In the genomic region with DNA sequence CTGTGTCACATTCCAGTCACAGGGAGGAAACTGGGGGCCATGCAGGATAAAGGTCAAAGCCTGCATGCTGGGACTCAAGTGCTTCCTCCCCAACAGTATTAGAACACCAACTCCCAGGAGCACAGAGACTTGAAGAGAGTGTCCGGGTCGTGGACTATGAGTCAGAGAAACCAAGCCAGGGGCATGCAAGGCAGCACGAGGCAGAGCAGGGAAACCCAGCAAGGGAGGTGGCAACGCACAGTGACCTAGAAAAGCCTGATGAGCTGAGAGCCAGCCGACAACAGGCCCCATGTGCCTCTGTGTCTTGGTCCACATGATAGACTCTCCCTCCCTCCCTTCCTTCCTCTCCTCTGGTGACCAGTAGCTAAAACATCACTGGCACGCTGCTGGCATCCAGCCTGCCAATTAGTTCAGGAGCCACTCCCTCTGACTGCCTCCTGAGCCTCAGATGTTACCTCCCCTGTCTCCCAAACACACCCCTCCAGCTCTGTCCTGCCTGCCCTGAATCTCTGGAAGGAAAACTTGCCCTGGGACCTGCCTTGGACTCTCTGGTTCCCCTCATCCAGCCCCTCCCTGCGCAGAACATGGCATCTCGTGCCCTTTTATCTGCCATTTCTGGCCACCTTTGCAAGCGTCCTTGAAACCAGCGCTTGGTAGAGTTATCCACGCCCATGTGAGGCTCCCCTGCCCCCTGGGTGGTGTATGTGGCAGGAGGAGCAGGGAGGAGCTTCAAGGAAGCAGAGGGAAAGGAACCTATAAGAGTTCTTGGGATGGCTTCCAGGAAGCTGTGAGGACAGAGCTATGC, we compare ENCODE assay signal across 12 cellular contexts. TPM values are rescaled to one million over a fixed set of nuclear protein-coding genes. Genes with fewer than 3 reads are reported as not detected.
A peak's percentile ranks its signal among the peaks of the same experiment; 100 is the strongest.
DNase-seq lines count a peak whose midpoint lies in the region; ATAC-seq and TF ChIP-seq lines count a peak whose summit lies in the region.
"Had no signal": no experiment of that assay in that cellular context is flagged by ENCODE, and none has a peak within 500 bp of the region (broad histone marks: within the 10 kb centered on the region; RNA-seq: fewer than 3 reads in every experiment).

No MANE protein-coding gene starts in this region.

- TF ChIP-seq POLR2A in esophagus squamous epithelium (IDR thresholded peaks at IDR 0.05), result no peak

- BruUV-seq in PC-3 (replicated peaks; lab: Mats Ljungman, UMichigan), result no TSS peak

- no peaks in the 10 kb centered on the region for H3K9me2 ChIP-seq in PC-3 (replicated peaks; ENCODE audit: low read length)

- ATAC-seq in PC-3, result peak; percentile 41
- ATAC-seq in GM18868 (IDR thresholded peaks at IDR 0.05; ENCODE audit: unreplicated experiment), result no peak
- ATAC-seq: activated CD8-positive, alpha-beta memory T cell treated with anti-CD3 and anti-CD28 coated beads, Interleukin-2, amount 10 ng/mL, durations not matched to agents 7 days and 5 days; natural killer cell treated with Interleukin-12 subunit alpha and Interleukin-12 subunit beta and Interleukin-15 and Interleukin-18, amount 100 ng/mL, for 72 hours had no signal

- POLR2A ChIA-PET in PC-3 (lab: Charles Lee; ENCODE audit: unreplicated experiment), result no interaction called here

- no peaks in the 10 kb centered on the region for H3F3A ChIP-seq in PC-3 (ENCODE audit: low read length, unreplicated experiment)

- H3K9me3 ChIP-seq in PC-3 (ENCODE audit: low read length) (no peaks in the 10 kb centered on the region), esophagus squamous epithelium (no peaks in the 10 kb centered on the region), osteoblast (ENCODE audit: low read depth, low read length) (no peaks in the 10 kb centered on the region)

- H4K20me1 ChIP-seq in PC-3 (ENCODE audit: low read length) (no peaks in the 10 kb centered on the region), osteoblast (ENCODE audit: insufficient read depth, low read length) (no peaks in the 10 kb centered on the region)

- no peak overlapping the region for H3K4me2 ChIP-seq in PC-3 (ENCODE audit: low read length)
- peak overlapping the region; percentile 2 for H3K4me2 ChIP-seq in osteoblast (ENCODE audit: insufficient read depth, low read length)

- peaks cover 22% of the 10 kb centered on the region for H3K4me1 ChIP-seq in PC-3 (ENCODE audit: insufficient read depth, low read length)
- peaks cover 0 to 13% (median 0%) of the 10 kb centered on the region in 3 donors for H3K4me1 ChIP-seq in esophagus squamous epithelium
- peaks cover 21% of the 10 kb centered on the region for H3K4me1 ChIP-seq in osteoblast (ENCODE audit: insufficient read depth, low read length)

- DNase-seq in ELF-1 (ENCODE audit: low read depth, low spot score) (peak; percentile 4), PC-3 (peak; percentile 58), esophagus squamous epithelium (lab: John Stamatoyannopoulos, UW) (no peak), osteoblast (ENCODE audit: insufficient read length, low spot score, missing footprints) (peak; percentile 92), NCI-H2171 treated with DMSO at 0.1 percent for 48 hours (lab: John Stamatoyannopoulos, UW) (no peak), NCI-H1930 (lab: John Stamatoyannopoulos, UW) (no peak)
- no peak for DNase-seq in NK-92 treated with Interleukin-12 subunit alpha and Interleukin-12 subunit beta, amount 100 ng/mL, for 24 hours (lab: John Stamatoyannopoulos, UW)
- DNase-seq: activated CD8-positive, alpha-beta memory T cell treated with anti-CD3 and anti-CD28 coated beads, Interleukin-2, amount 10 ng/mL, durations not matched to agents 7 days and 5 days had no signal

- CTCF ChIA-PET in PC-3 (lab: Charles Lee), result no interaction called here

- H3K9ac ChIP-seq in PC-3 (ENCODE audit: low read length), result no peak overlapping the region

- H3K79me2 ChIP-seq in PC-3 (ENCODE audit: low read length) (no peaks in the 10 kb centered on the region), osteoblast (ENCODE audit: insufficient read depth, low read length) (no peaks in the 10 kb centered on the region)

- 35 to 62% methylated on average over 8 to 11 of the region's 11 CpGs for WGBS in esophagus squamous epithelium, 2 donors

- no peak for TF ChIP-seq CTCF in PC-3 (conservative IDR thresholded peaks at IDR 0.05; ENCODE audit: low read depth, low read length)
- TF ChIP-seq CTCF in esophagus squamous epithelium (IDR thresholded peaks at IDR 0.05), result no peak
- no peak for TF ChIP-seq CTCF in osteoblast (IDR thresholded peaks at IDR 0.05; ENCODE audit: extremely low read depth, low read depth, low read length)

- no peaks in the 10 kb centered on the region for H3K27me3 ChIP-seq in PC-3 (ENCODE audit: low read length)
- H3K27me3 ChIP-seq in esophagus squamous epithelium, result peaks cover 0 to 94% (median 0%) of the 10 kb centered on the region in 4 donors
- peaks cover 12% of the 10 kb centered on the region for H3K27me3 ChIP-seq in osteoblast (ENCODE audit: insufficient read depth, low read length)

- no peak overlapping the region for H3K4me3 ChIP-seq in PC-3 (ENCODE audit: low read length)
- H3K4me3 ChIP-seq in esophagus squamous epithelium, result no peak overlapping the region
- no peak overlapping the region for H3K4me3 ChIP-seq in osteoblast (ENCODE audit: insufficient read depth, low read length)

- H2AFZ ChIP-seq in PC-3 (ENCODE audit: low read length) (peak overlapping the region; percentile 51), osteoblast (ENCODE audit: low read length) (peak overlapping the region; percentile 86)

- intact Hi-C loops in PC-3 (cut with micrococcal nuclease), result no loop called here
- intact Hi-C loops in esophagus squamous epithelium (cut with DNase I), result no loop called here

- H3K27ac ChIP-seq in PC-3 (ENCODE audit: low read length) (no peak overlapping the region), esophagus squamous epithelium (peak overlapping the region in 3 of 4 donors; percentile 32 to 72 (median 56)), osteoblast (ENCODE audit: low read depth, low read length) (no peak overlapping the region)

- H3K36me3 ChIP-seq in PC-3 (ENCODE audit: low read depth, low read length) (no peaks in the 10 kb centered on the region), esophagus squamous epithelium (no peaks in the 10 kb centered on the region), osteoblast (ENCODE audit: insufficient read depth, low read length) (no peaks in the 10 kb centered on the region)

RNA-seq across cellular contexts. Expression of a gene that starts 16.2 kb away (rescaled TPM):
- 2.0 and 4.2 TPM in 2 replicates for total RNA-seq in PC-3 (2014; rRNA removed)
- total RNA-seq in esophagus squamous epithelium, result 10 to 100 TPM in 1 of 4 donors, 1 to 10 TPM in 3; 3.1 to 11.4 (median 9.2) TPM
- not detected in 2 replicates for total RNA-seq in osteoblast
- total RNA-seq: activated CD8-positive, alpha-beta memory T cell treated with anti-CD3 and anti-CD28 coated beads, Interleukin-2, amount 10 ng/mL, durations not matched to agents 7 days and 5 days; dermis microvascular lymphatic vessel endothelial cell; G401; natural killer cell treated with Interleukin-12 subunit alpha and Interleukin-12 subunit beta and Interleukin-15 and Interleukin-18, amount 100 ng/mL, for 72 hours had no signal

RNA-seq across cellular contexts. Expression of a gene that starts 21.1 kb away (rescaled TPM):
- total RNA-seq in PC-3 (2014; rRNA removed), result 0.11 and 0.52 TPM in 2 replicates
- under 1 TPM in 1 of 4 donors, not detected in 3; 0.23 TPM for total RNA-seq in esophagus squamous epithelium
- total RNA-seq in osteoblast, result not detected in 2 replicates
- total RNA-seq: activated CD8-positive, alpha-beta memory T cell treated with anti-CD3 and anti-CD28 coated beads, Interleukin-2, amount 10 ng/mL, durations not matched to agents 7 days and 5 days; dermis microvascular lymphatic vessel endothelial cell; G401; natural killer cell treated with Interleukin-12 subunit alpha and Interleukin-12 subunit beta and Interleukin-15 and Interleukin-18, amount 100 ng/mL, for 72 hours had no signal

RNA-seq across cellular contexts. Expression of a gene that starts 24.8 kb away (rescaled TPM):
- total RNA-seq in PC-3 (2014; rRNA removed) (49.5 and 58.8 TPM in 2 replicates), esophagus squamous epithelium (10 to 100 TPM; 36.5 to 40.9 (median 37.3) TPM), osteoblast (35.1 TPM in 2 replicates)

RNA-seq across cellular contexts. Expression of a gene that starts 30.7 kb away (rescaled TPM):
- total RNA-seq in PC-3 (2014; rRNA removed) (26.3 and 40.0 TPM in 2 replicates), esophagus squamous epithelium (10 to 100 TPM; 13.2 to 35.8 (median 19.8) TPM), osteoblast (16.8 and 21.4 TPM in 2 replicates)

RNA-seq across cellular contexts. Expression of a gene that starts 44.2 kb away (rescaled TPM):
- not detected in 2 replicates for total RNA-seq in PC-3 (2014; rRNA removed)
- total RNA-seq in esophagus squamous epithelium, result not detected
- not detected in 2 replicates for total RNA-seq in osteoblast
- total RNA-seq: activated CD8-positive, alpha-beta memory T cell treated with anti-CD3 and anti-CD28 coated beads, Interleukin-2, amount 10 ng/mL, durations not matched to agents 7 days and 5 days; dermis microvascular lymphatic vessel endothelial cell; G401; natural killer cell treated with Interleukin-12 subunit alpha and Interleukin-12 subunit beta and Interleukin-15 and Interleukin-18, amount 100 ng/mL, for 72 hours had no signal

Comparison
In these comparisons a context has a peak if more than half of its experiments do, and no peak if none do; other contexts are left out.
1. DNase-seq: peak in ELF-1 (single experiment), PC-3 (single experiment) and osteoblast (single experiment); none in esophagus squamous epithelium (single experiment), NCI-H2171 treated with DMSO at 0.1 percent for 48 hours (single experiment), NCI-H1930 (0 of 2) and NK-92 treated with Interleukin-12 subunit alpha and Interleukin-12 subunit beta, amount 100 ng/mL, for 24 hours (single experiment).
2. H3K27ac ChIP-seq: peak in esophagus squamous epithelium (3 of 4); none in PC-3 (single experiment) and osteoblast (single experiment).